In genomic region chr9:36163840-36164175, GRCh38 we compare ENCODE assay signal across 2 cellular contexts.
TF ChIP-seq lines count a peak whose summit lies in the region.

No MANE protein-coding gene starts in this region.

TF ChIP-seq in SK-N-SH, 30 proteins besides CTCF, POLR2A, EP300 and RAD21:
- peak; percentile 40; the same call in 1 of the 2 replicates for TF ChIP-seq USF1 (IDR thresholded peaks at IDR 0.05; ENCODE audit: borderline replicate concordance, low read depth)
- no peak for TF ChIP-seq USF2 (IDR thresholded peaks at IDR 0.05; ENCODE audit: borderline replicate concordance, low read depth, low read length)
- TF ChIP-seq TCF12 (IDR thresholded peaks at IDR 0.05), result no peak
- TF ChIP-seq FOSL2 (IDR thresholded peaks at IDR 0.05; ENCODE audit: borderline replicate concordance, low read depth), result peak; percentile 48; the same call in 1 of the 2 replicates
- 0 out of 2 replicates have a peak, but pooled peaks have one; percentile 10 for TF ChIP-seq JUND (IDR thresholded peaks at IDR 0.05)

TF ChIP-seq in SK-N-SH treated with all-trans-retinoic acid at 6 μM for 48 hours, 23 proteins besides CTCF, POLR2A, EP300 and RAD21 (continued from another document):
- TF ChIP-seq PATZ1 (CRISPR knock-in tag; IDR thresholded peaks at IDR 0.05; ENCODE audit: borderline replicate concordance) (no peak), CREB5 (CRISPR knock-in tag; IDR thresholded peaks at IDR 0.05; ENCODE audit: low read depth) (no peak), TSHZ2 (CRISPR knock-in tag; IDR thresholded peaks at IDR 0.05) (no peak), TOX (CRISPR knock-in tag; IDR thresholded peaks at IDR 0.05; ENCODE audit: borderline replicate concordance) (no peak), POU6F1 (CRISPR knock-in tag; IDR thresholded peaks at IDR 0.05; ENCODE audit: borderline replicate concordance, low read depth) (no peak)
